Comparison of ENCODE assay signal across 27 cellular contexts in genomic region chr10:77901743-77902142, GRCh38. TPM values are rescaled to one million over a fixed set of nuclear protein-coding genes. Genes with fewer than 3 reads are reported as not detected.
A peak's percentile ranks its signal among the peaks of the same experiment; 100 is the strongest.
DNase-seq lines count a peak whose midpoint lies in the region; ATAC-seq, FAIRE-seq and TF ChIP-seq lines count a peak whose summit lies in the region.
"Had no signal": no experiment of that assay in that cellular context is flagged by ENCODE, and none has a peak within 500 bp of the region (broad histone marks: within the 10 kb centered on the region; RNA-seq: fewer than 3 reads in every experiment).

No MANE protein-coding gene starts in this region.

- no peaks in the 10 kb centered on the region for H3K36me3 ChIP-seq in adrenal gland (replicated peaks in 1 of 2)
- H3K36me3 ChIP-seq in mucosa of descending colon (ENCODE audit: low read depth): no peaks in the 10 kb centered on the region
- H3K36me3 ChIP-seq in small intestine (ENCODE audit: control insufficient read depth in 2 of 2, insufficient read depth in 2 of 2, low read length in 2 of 2): no peaks in the 10 kb centered on the region
- H3K36me3 ChIP-seq in smooth muscle cell (ENCODE audit: low read depth): no peaks in the 10 kb centered on the region
- H3K36me3 ChIP-seq: tibial artery had no signal

- TF ChIP-seq POLR2A in adrenal gland (IDR thresholded peaks at IDR 0.05): peak in 1 of 2 donors; percentile 64

- WGBS in adrenal gland, 4 donors: 32 to 44% (median 38%) methylated on average over 4 to 6 of the region's 6 CpGs
- 15 to 48% (median 19%) methylated on average over 6 of the region's 6 CpGs for WGBS in small intestine, 3 donors
- 92% methylated on average over 6 of the region's 6 CpGs for WGBS in smooth muscle cell (ENCODE audit: low lambda C conversion rate)

- peaks cover 39 to 59% of the 10 kb centered on the region in 2 donors for H3K4me1 ChIP-seq in adrenal gland (replicated peaks in 1 of 2)
- peaks cover 35% of the 10 kb centered on the region for H3K4me1 ChIP-seq in mucosa of descending colon (ENCODE audit: low read depth)
- peaks cover 10 to 13% of the 10 kb centered on the region in 2 donors for H3K4me1 ChIP-seq in small intestine (ENCODE audit: control insufficient read depth in 2 of 2, insufficient read depth in 1 of 2, low read depth in 1 of 2, low read length in 1 of 2)
- no peaks in the 10 kb centered on the region for H3K4me1 ChIP-seq in smooth muscle cell (ENCODE audit: low read depth)

- no peaks in the 10 kb centered on the region for H3K27me3 ChIP-seq in adrenal gland
- no peaks in the 10 kb centered on the region for H3K27me3 ChIP-seq in small intestine (ENCODE audit: control insufficient read depth in 2 of 2, insufficient read depth in 2 of 2, low read length in 2 of 2)
- no peaks in the 10 kb centered on the region for H3K27me3 ChIP-seq in smooth muscle cell (ENCODE audit: low read depth)
- H3K27me3 ChIP-seq: foreskin keratinocyte, tibial artery had no signal

- DNase-seq in adrenal gland: peak in 5 of 7 donors; percentile 60 to 72 (median 66)
- no peak for DNase-seq in mucosa of descending colon
- DNase-seq in small intestine: no peak
- DNase-seq in Kasumi-1 (lab: John Stamatoyannopoulos, UW): no peak
- no peak for DNase-seq in smooth muscle cell (lab: John Stamatoyannopoulos, UW; ENCODE audit: unreplicated experiment)
- DNase-seq: activated B cell treated with CpG ODN at 0.5 μM for 24 hours; activated CD4-positive, alpha-beta memory T cell treated with anti-CD3 and anti-CD28 coated beads for 36 hours; activated effector memory CD4-positive, alpha-beta T cell treated with anti-CD3 and anti-CD28 coated beads, Interleukin-2, amount 50 U/mL, for 16 hours; activated T-cell treated with anti-CD3 and anti-CD28 coated beads for 4 hours; CD4-positive, alpha-beta memory T cell; DMS153; foreskin keratinocyte; GDM1; islet precursor cell; KBM-7; naive thymus-derived CD8-positive, alpha-beta T cell; NCI-H69; RPMI8226; stimulated activated CD4-positive, alpha-beta T cell treated with anti-CD3 and anti-CD28 coated beads, Interleukin-4, amount 100 ng/mL, for 1 hour; stimulated activated naive CD8-positive, alpha-beta T cell treated with anti-CD3 and anti-CD28 coated beads, Interleukin-15, Interleukin-2, amounts not matched to agents 100 U/mL and 50 U/mL, for 24 hours; T-helper 9 cell; tibial artery had no signal

- FAIRE-seq in small intestine (lab: Jason Lieb, UNC): no peak
- FAIRE-seq: bronchial epithelial cell had no signal

- peaks cover 81% of the 10 kb centered on the region for H3K79me2 ChIP-seq in smooth muscle cell (ENCODE audit: low read depth)

- no peak overlapping the region for H2AFZ ChIP-seq in smooth muscle cell (ENCODE audit: low read depth)

- H4K20me1 ChIP-seq in smooth muscle cell (ENCODE audit: low read depth): peaks cover 97% of the 10 kb centered on the region

- peak overlapping the region in 4 of 5 donors; percentile 7 to 88 (median 85) for H3K27ac ChIP-seq in adrenal gland
- H3K27ac ChIP-seq in small intestine (ENCODE audit: low read depth in 1 of 2, low read length in 1 of 2): peak overlapping the region; percentile 88 to 93
- no peak overlapping the region for H3K27ac ChIP-seq in smooth muscle cell (ENCODE audit: low read depth)
- H3K27ac ChIP-seq: foreskin keratinocyte, tibial artery had no signal

- H3K4me3 ChIP-seq in adrenal gland (no peak overlapping the region), mucosa of descending colon (no peak overlapping the region), small intestine (ENCODE audit: low read depth in 1 of 2, low read length in 2 of 2) (no peak overlapping the region), smooth muscle cell (no peak overlapping the region)
- H3K4me3 ChIP-seq: tibial artery had no signal

- H3K4me2 ChIP-seq in smooth muscle cell: no peak overlapping the region

- no peaks in the 10 kb centered on the region for H3F3A ChIP-seq in smooth muscle cell (ENCODE audit: low read depth)

- TF ChIP-seq CTCF in adrenal gland (IDR thresholded peaks at IDR 0.05) (no peak), mucosa of descending colon (IDR thresholded peaks at IDR 0.05) (no peak), smooth muscle cell (IDR thresholded peaks at IDR 0.05; ENCODE audit: borderline replicate concordance, insufficient read depth, poor library complexity, severe bottlenecking) (no peak)

- H3K9ac ChIP-seq in smooth muscle cell (ENCODE audit: low read depth): no peak overlapping the region

- H3K9me3 ChIP-seq in adrenal gland (replicated peaks in 1 of 3): no peaks in the 10 kb centered on the region
- H3K9me3 ChIP-seq in mucosa of descending colon: no peaks in the 10 kb centered on the region
- H3K9me3 ChIP-seq in small intestine (ENCODE audit: control insufficient read depth, low read depth): no peaks in the 10 kb centered on the region
- no peaks in the 10 kb centered on the region for H3K9me3 ChIP-seq in smooth muscle cell (replicated peaks; ENCODE audit: low read depth)
- H3K9me3 ChIP-seq: tibial artery had no signal

- intact Hi-C loops in adrenal gland (cut with DNase I) (no loop called here), mucosa of descending colon (cut with DNase I, micrococcal nuclease) (no loop called here)

- ATAC-seq in esophagus mucosa: peak; percentile 8
- peak; percentile 3 for ATAC-seq in mucosa of descending colon
- no peak for ATAC-seq in HG03565 (IDR thresholded peaks at IDR 0.05; ENCODE audit: unreplicated experiment)
- ATAC-seq in GM18519 (IDR thresholded peaks at IDR 0.05; ENCODE audit: low FRiP score, unreplicated experiment): no peak
- ATAC-seq: foreskin keratinocyte; HCT116; naive thymus-derived CD8-positive, alpha-beta T cell; stimulated activated naive CD8-positive, alpha-beta T cell treated with anti-CD3 and anti-CD28 coated beads, Interleukin-15, Interleukin-2, amounts not matched to agents 100 U/mL and 50 U/mL, for 24 hours had no signal

RNA-seq across cellular contexts. Expression of gene DLG5, which starts 24.8 kb away (rescaled TPM):
- total RNA-seq in adrenal gland (100 to 1,000 TPM in 6 of 8 donors, 10 to 100 TPM in 2; 81.8 to 175 (median 125) TPM), esophagus mucosa (37.9 TPM), mucosa of descending colon (10 to 100 TPM; 28.9 to 78.3 (median 35.1) TPM), smooth muscle cell (20.4 and 21.8 TPM in 2 replicates)
- polyA plus RNA-seq in adrenal gland (10 to 100 TPM; 39.6 to 94.4 (median 88.6) TPM), small intestine (10 to 100 TPM in 1 of 3 donors, 1 to 10 TPM in 2; 7.8 to 13.9 (median 8.9) TPM), smooth muscle cell (11.3 and 14.6 TPM in 2 replicates)

Comparison
In these comparisons a context has a peak if more than half of its experiments do, and no peak if none do; other contexts are left out.
1. DNase-seq: peak in adrenal gland (5 of 7); none in mucosa of descending colon (0 of 3), small intestine (single experiment), Kasumi-1 (0 of 2) and smooth muscle cell (single experiment).
2. ATAC-seq: peak in esophagus mucosa (single experiment) and mucosa of descending colon (single experiment); none in HG03565 (single experiment) and GM18519 (single experiment).